ENCODE assay signal across 17 cellular contexts in the genomic region with DNA sequence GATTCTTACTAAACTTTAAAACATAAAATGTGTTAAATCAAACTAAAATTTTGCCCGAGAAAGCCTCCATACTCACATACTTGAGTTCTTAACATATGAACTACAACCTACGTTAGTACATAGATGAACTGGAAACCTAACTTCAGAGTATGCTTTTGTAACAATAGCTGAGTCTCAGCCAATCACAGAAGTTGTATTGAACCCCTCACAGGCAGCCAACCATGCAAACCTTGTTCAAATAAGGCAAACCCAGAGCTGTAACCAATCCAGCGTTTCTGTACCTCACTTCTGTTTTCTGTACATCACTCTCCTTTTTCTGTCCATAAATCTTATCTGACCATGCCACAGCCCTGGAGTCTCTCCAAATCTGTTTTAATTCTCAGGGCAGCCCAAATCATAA.
A peak's percentile ranks its signal among the peaks of the same experiment; 100 is the strongest.
DNase-seq lines count a peak whose midpoint lies in the region; ATAC-seq and TF ChIP-seq lines count a peak whose summit lies in the region.
"Had no signal": no experiment of that assay in that cellular context is flagged by ENCODE, and none has a peak within 500 bp of the region (broad histone marks: within the 10 kb centered on the region; RNA-seq: fewer than 3 reads in every experiment).

No MANE protein-coding gene starts in this region.

- H3K9me2 ChIP-seq in GM23338 (ENCODE audit: insufficient read depth) = no peaks in the 10 kb centered on the region

- H3K4me3 ChIP-seq in GM23338 (no peak overlapping the region), OCI-LY3 (ENCODE audit: low read length) (no peak overlapping the region), neural progenitor cell (no peak overlapping the region), ovary (no peak overlapping the region)
- H3K4me3 ChIP-seq: BLaER1 treated with 17β-estradiol and CSF1 and Interleukin-3, amounts not matched to agents 10 nM and 100 nM; GM23248 had no signal

- H3K36me3 ChIP-seq in GM23338 (ENCODE audit: insufficient read depth) = no peaks in the 10 kb centered on the region
- H3K36me3 ChIP-seq in OCI-LY3 (replicated peaks; ENCODE audit: low read depth, low read length) = no peaks in the 10 kb centered on the region
- H3K36me3 ChIP-seq in neural progenitor cell = no peaks in the 10 kb centered on the region
- H3K36me3 ChIP-seq in ovary = no peaks in the 10 kb centered on the region
- H3K36me3 ChIP-seq: BLaER1 treated with 17β-estradiol and CSF1 and Interleukin-3, amounts not matched to agents 10 nM and 100 nM had no signal

- WGBS in ovary, 3 donors = 73 to 80% (median 75%) methylated on average over 3 of the region's 3 CpGs

- ATAC-seq in GM23338 (peak; percentile 57), WTC11 (peak; percentile 55; the same call in 1 of the 2 replicates)
- ATAC-seq in activated naive CD8-positive, alpha-beta T cell treated with anti-CD3 and anti-CD28 coated beads, Interleukin-2, amount 50 U/mL, for 24 hours = no peak
- ATAC-seq: CD8-positive, alpha-beta T cell; HCT116 had no signal

- H3K9me3 ChIP-seq in OCI-LY3 (ENCODE audit: insufficient read depth, low read length) = no peaks in the 10 kb centered on the region
- no peaks in the 10 kb centered on the region for H3K9me3 ChIP-seq in neural progenitor cell (ENCODE audit: low read depth)
- no peaks in the 10 kb centered on the region for H3K9me3 ChIP-seq in ovary
- H3K9me3 ChIP-seq: BLaER1 treated with 17β-estradiol and CSF1 and Interleukin-3, amounts not matched to agents 10 nM and 100 nM had no signal

- H3K4me3 Mint-ChIP-seq in GM23338 (no peak overlapping the region), WTC11 (no peak overlapping the region), neural progenitor cell (no peak overlapping the region)
- H3K4me3 Mint-ChIP-seq in activated naive CD8-positive, alpha-beta T cell treated with anti-CD3 and anti-CD28 coated beads, Interleukin-2, amount 50 U/mL, for 24 hours = no peak overlapping the region
- H3K4me3 Mint-ChIP-seq: B cell; CD8-positive, alpha-beta T cell; HFFc6 had no signal

- H3K27ac ChIP-seq in GM23338 (ENCODE audit: low read depth) = no peak overlapping the region
- no peak overlapping the region for H3K27ac ChIP-seq in OCI-LY3 (ENCODE audit: low read length)
- H3K27ac ChIP-seq in neural progenitor cell = no peak overlapping the region
- no peak overlapping the region for H3K27ac ChIP-seq in ovary
- H3K27ac ChIP-seq: BLaER1 treated with 17β-estradiol and CSF1 and Interleukin-3, amounts not matched to agents 10 nM and 100 nM; GM23248 had no signal

- peaks cover 50% of the 10 kb centered on the region for H3K27me3 ChIP-seq in GM23338 (ENCODE audit: insufficient read depth)
- H3K27me3 ChIP-seq in OCI-LY3 (ENCODE audit: low read depth, low read length) = no peaks in the 10 kb centered on the region
- peaks cover 76% of the 10 kb centered on the region for H3K27me3 ChIP-seq in neural progenitor cell
- no peaks in the 10 kb centered on the region for H3K27me3 ChIP-seq in ovary
- H3K27me3 ChIP-seq: BLaER1 treated with 17β-estradiol and CSF1 and Interleukin-3, amounts not matched to agents 10 nM and 100 nM had no signal

- 0 out of 2 replicates have a peak, but pooled peaks cover 3% of the 10 kb centered on the region for H3K4me1 ChIP-seq in GM23338 (ENCODE audit: insufficient read depth)
- peaks cover 11% of the 10 kb centered on the region for H3K4me1 ChIP-seq in OCI-LY3 (ENCODE audit: low read length)
- H3K4me1 ChIP-seq in neural progenitor cell = peaks cover 33% of the 10 kb centered on the region
- no peaks in the 10 kb centered on the region for H3K4me1 ChIP-seq in ovary (ENCODE audit: insufficient read depth)

- TF ChIP-seq CTCF in GM23338 (conservative IDR thresholded peaks at IDR 0.05; ENCODE audit: low read depth in 2 of 2) (no peak), OCI-LY3 (IDR thresholded peaks at IDR 0.05; ENCODE audit: low read depth, low read length) (no peak), WTC11 (IDR thresholded peaks at IDR 0.05) (no peak), neural progenitor cell (IDR thresholded peaks at IDR 0.05) (no peak), ovary (IDR thresholded peaks at IDR 0.05) (no peak)

- H3K27ac Mint-ChIP-seq in GM23338 = no peak overlapping the region
- no peak overlapping the region for H3K27ac Mint-ChIP-seq in WTC11
- H3K27ac Mint-ChIP-seq in neural progenitor cell = no peak overlapping the region
- H3K27ac Mint-ChIP-seq in activated naive CD8-positive, alpha-beta T cell treated with anti-CD3 and anti-CD28 coated beads, Interleukin-2, amount 50 U/mL, for 24 hours = no peak overlapping the region
- H3K27ac Mint-ChIP-seq: B cell; CD8-positive, alpha-beta T cell; HFFc6 had no signal

- DNase-seq in GM23338 (ENCODE audit: low spot score) = no peak
- DNase-seq in WTC11 (ENCODE audit: low spot score) = no peak
- peak; percentile 13 for DNase-seq in neural progenitor cell (ENCODE audit: low spot score)
- no peak for DNase-seq in NCI-H526 treated with DMSO at 0.1 percent for 48 hours (lab: John Stamatoyannopoulos, UW)
- no peak for DNase-seq in HUDEP-2 (lab: John Stamatoyannopoulos, UW; ENCODE audit: unreplicated experiment in 76 of 76)
- no peak for DNase-seq in activated naive CD8-positive, alpha-beta T cell treated with anti-CD3 and anti-CD28 coated beads, Interleukin-2, amount 50 U/mL, for 24 hours
- DNase-seq in ovary = no peak
- DNase-seq: Calu3; CD8-positive, alpha-beta T cell; DMS79 treated with DMSO at 0.1 percent for 48 hours; GF-D8; GM23248; HFFc6 had no signal

- CTCF ChIA-PET in WTC11 (lab: Charles Lee) = interaction anchor here (1.0 kb wide), 1 partner anchor 52 kb away, joined by 3 read pairs; no protein-coding TSS in a partner anchor

- no peak for TF ChIP-seq POLR2A in ovary (IDR thresholded peaks at IDR 0.05)

- H4K20me1 ChIP-seq in GM23338 (replicated peaks; ENCODE audit: insufficient read depth) (no peaks in the 10 kb centered on the region), OCI-LY3 (ENCODE audit: insufficient read depth, low read length) (no peaks in the 10 kb centered on the region), neural progenitor cell (ENCODE audit: low read depth) (no peaks in the 10 kb centered on the region)
- H4K20me1 ChIP-seq: BLaER1 treated with 17β-estradiol and CSF1 and Interleukin-3, amounts not matched to agents 10 nM and 100 nM had no signal

- no peaks in the 10 kb centered on the region for H3K79me2 ChIP-seq in GM23338 (replicated peaks; ENCODE audit: insufficient read depth)
- no peaks in the 10 kb centered on the region for H3K79me2 ChIP-seq in OCI-LY3 (ENCODE audit: low read length)
- H3K79me2 ChIP-seq in neural progenitor cell (ENCODE audit: low read depth) = no peaks in the 10 kb centered on the region

- intact Hi-C loops in ovary (cut with DNase I) = no loop called here

- H3K27me3 Mint-ChIP-seq in GM23338 (ENCODE audit: insufficient read depth, low read depth, poor library complexity) (peaks cover 71% of the 10 kb centered on the region), WTC11 (ENCODE audit: low read depth) (peaks cover 92% of the 10 kb centered on the region), neural progenitor cell (ENCODE audit: insufficient read depth, low read depth) (peaks cover 2% of the 10 kb centered on the region)
- peaks cover 3% of the 10 kb centered on the region for H3K27me3 Mint-ChIP-seq in activated naive CD8-positive, alpha-beta T cell treated with anti-CD3 and anti-CD28 coated beads, Interleukin-2, amount 50 U/mL, for 24 hours

- TF ChIP-seq EP300 in ovary (IDR thresholded peaks at IDR 0.05) = no peak

- H3F3A ChIP-seq in GM23338 (replicated peaks; ENCODE audit: low read depth) = no peaks in the 10 kb centered on the region
- H3F3A ChIP-seq in neural progenitor cell (ENCODE audit: low read depth) = peaks cover 16% of the 10 kb centered on the region

- no peak overlapping the region for H3K9ac ChIP-seq in OCI-LY3 (ENCODE audit: low read length)
- H3K9ac ChIP-seq in neural progenitor cell = no peak overlapping the region
- H3K9ac ChIP-seq: BLaER1 treated with 17β-estradiol and CSF1 and Interleukin-3, amounts not matched to agents 10 nM and 100 nM; GM23248 had no signal

- H2AFZ ChIP-seq in GM23338 (no peak overlapping the region), OCI-LY3 (ENCODE audit: low read depth, low read length) (0 out of 2 replicates have a peak overlapping the region, but pooled peaks have one; percentile 19), neural progenitor cell (replicated peaks) (no peak overlapping the region)
- H2AFZ ChIP-seq: GM23248 had no signal

- H3K4me1 Mint-ChIP-seq in GM23338 (peaks cover 7% of the 10 kb centered on the region), WTC11 (peaks cover 7% of the 10 kb centered on the region), neural progenitor cell (peaks cover 31% of the 10 kb centered on the region)
- H3K4me1 Mint-ChIP-seq in activated naive CD8-positive, alpha-beta T cell treated with anti-CD3 and anti-CD28 coated beads, Interleukin-2, amount 50 U/mL, for 24 hours = no peaks in the 10 kb centered on the region

- H3K9me3 Mint-ChIP-seq in GM23338 = no peaks in the 10 kb centered on the region
- H3K9me3 Mint-ChIP-seq in WTC11 = no peaks in the 10 kb centered on the region
- H3K9me3 Mint-ChIP-seq in neural progenitor cell = peaks cover 3% of the 10 kb centered on the region
- no peaks in the 10 kb centered on the region for H3K9me3 Mint-ChIP-seq in activated naive CD8-positive, alpha-beta T cell treated with anti-CD3 and anti-CD28 coated beads, Interleukin-2, amount 50 U/mL, for 24 hours
- H3K9me3 Mint-ChIP-seq: CD8-positive, alpha-beta T cell; HFFc6 had no signal

- POLR2A ChIA-PET in WTC11 (lab: Charles Lee) = no interaction called here

- H3K4me2 ChIP-seq in GM23338 (no peak overlapping the region), OCI-LY3 (ENCODE audit: low read length) (no peak overlapping the region), neural progenitor cell (peak overlapping the region; percentile 51)
- H3K4me2 ChIP-seq: BLaER1 treated with 17β-estradiol and CSF1 and Interleukin-3, amounts not matched to agents 10 nM and 100 nM had no signal

- H3K36me3 Mint-ChIP-seq in GM23338 (ENCODE audit: low read depth) (no peaks in the 10 kb centered on the region), WTC11 (no peaks in the 10 kb centered on the region), neural progenitor cell (no peaks in the 10 kb centered on the region)
- no peaks in the 10 kb centered on the region for H3K36me3 Mint-ChIP-seq in activated naive CD8-positive, alpha-beta T cell treated with anti-CD3 and anti-CD28 coated beads, Interleukin-2, amount 50 U/mL, for 24 hours (ENCODE audit: low read depth)
- H3K36me3 Mint-ChIP-seq: CD8-positive, alpha-beta T cell had no signal

TF ChIP-seq in GM23338, 12 proteins besides CTCF, POLR2A, EP300 and RAD21 (continues in another document):
- no peak for TF ChIP-seq NANOG (IDR thresholded peaks at IDR 0.05; ENCODE audit: borderline replicate concordance)
- no peak for TF ChIP-seq STAT1 (IDR thresholded peaks at IDR 0.05; ENCODE audit: unreplicated experiment)
- TF ChIP-seq ZNF114 (CRISPR knock-in tag; IDR thresholded peaks at IDR 0.05) = no peak

TF ChIP-seq in WTC11, 78 proteins besides CTCF, POLR2A, EP300 and RAD21 (continues in another document):
- no peak for TF ChIP-seq GABPB1 (CRISPR knock-in tag; IDR thresholded peaks at IDR 0.05)
